7 cellular contexts compared by ENCODE assay signal in the genomic region with DNA sequence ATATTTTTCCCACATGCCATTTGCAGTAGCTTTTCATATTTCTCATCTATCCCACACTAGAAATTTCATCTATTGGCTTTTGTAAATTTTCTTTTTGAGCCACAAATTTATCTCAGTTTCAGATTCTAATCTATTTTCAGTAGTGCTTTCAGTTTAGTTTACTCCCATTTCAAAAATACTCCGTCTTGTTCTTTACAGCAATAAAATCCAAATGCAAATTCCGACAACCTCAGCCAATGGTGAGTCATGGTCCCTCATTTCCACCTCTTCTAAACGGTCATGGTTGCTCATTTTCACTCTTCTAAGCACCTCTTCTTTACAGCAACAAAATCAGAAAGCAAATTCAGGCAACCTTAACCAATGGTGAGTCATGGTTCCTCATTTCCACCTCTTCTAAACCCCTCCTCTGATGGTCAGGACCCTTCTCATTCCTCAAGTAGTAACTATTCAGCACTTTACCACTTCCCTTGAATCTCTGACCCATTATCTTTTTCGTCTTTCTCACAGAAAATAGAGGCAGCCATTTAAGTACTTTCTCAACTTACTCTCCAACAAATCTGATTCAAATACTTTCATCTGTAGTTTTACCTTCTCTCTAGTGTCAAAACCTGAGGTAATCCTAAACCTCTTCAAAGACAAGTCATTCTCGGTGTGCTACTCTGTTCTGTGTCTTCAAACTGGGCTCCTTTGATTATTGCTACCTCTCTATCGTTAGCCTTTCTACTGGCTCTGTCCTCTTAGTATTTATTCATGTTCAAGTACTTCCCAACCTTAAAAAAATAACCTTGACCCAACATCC. TPM values are rescaled to one million over a fixed set of nuclear protein-coding genes. Genes with fewer than 3 reads are reported as not detected.
DNase-seq lines count a peak whose midpoint lies in the region; ATAC-seq and TF ChIP-seq lines count a peak whose summit lies in the region.

No MANE protein-coding gene starts in this region.

- no peak overlapping the region for H3K4me3 ChIP-seq in neural progenitor cell
- no peak overlapping the region for H3K4me3 ChIP-seq in mesenchymal stem cell (ENCODE audit: insufficient read depth in 1 of 2, low read depth in 1 of 2, low read length in 2 of 2)

- H3K9ac ChIP-seq in neural progenitor cell (no peak overlapping the region), mesenchymal stem cell (ENCODE audit: low read length) (no peak overlapping the region)

- peaks cover 34% of the 10 kb centered on the region for H3K36me3 Mint-ChIP-seq in neural progenitor cell

- H3K18ac ChIP-seq in mesenchymal stem cell (ENCODE audit: low read depth in 1 of 2, low read length in 2 of 2): no peak overlapping the region

- H3K79me1 ChIP-seq in mesenchymal stem cell (replicated peaks; ENCODE audit: low read length, poor library complexity, severe bottlenecking): no peaks in the 10 kb centered on the region

- no peak overlapping the region for H2BK15ac ChIP-seq in mesenchymal stem cell (ENCODE audit: low read depth, poor library complexity, severe bottlenecking)

- WGBS in mesenchymal stem cell: 57% methylated on average over 6 of the region's 6 CpGs

- H3F3A ChIP-seq in neural progenitor cell (ENCODE audit: low read depth): peaks cover 10% of the 10 kb centered on the region

- TF ChIP-seq CTCF in neural progenitor cell (IDR thresholded peaks at IDR 0.05): no peak

- H3K79me2 ChIP-seq in neural progenitor cell (ENCODE audit: low read depth): no peaks in the 10 kb centered on the region

- no peak overlapping the region for H3K4ac ChIP-seq in mesenchymal stem cell (ENCODE audit: low read depth in 1 of 2, low read length in 2 of 2)

- H3K4me1 ChIP-seq in neural progenitor cell: peaks cover 6% of the 10 kb centered on the region
- no peaks in the 10 kb centered on the region for H3K4me1 ChIP-seq in mesenchymal stem cell (ENCODE audit: control insufficient read depth, insufficient read depth, low read depth, low read length)

- no peak overlapping the region for H3K4me2 ChIP-seq in neural progenitor cell
- no peak overlapping the region for H3K4me2 ChIP-seq in mesenchymal stem cell (ENCODE audit: low read length, poor library complexity, severe bottlenecking)

- no peaks in the 10 kb centered on the region for H3K4me1 Mint-ChIP-seq in neural progenitor cell

- H3K27ac ChIP-seq in neural progenitor cell (peak overlapping the region; percentile 19), mesenchymal stem cell (ENCODE audit: low read length, poor library complexity, severe bottlenecking) (no peak overlapping the region)

- H2BK12ac ChIP-seq in mesenchymal stem cell (ENCODE audit: low read length in 2 of 2): no peak overlapping the region

- H3K27me3 ChIP-seq in neural progenitor cell (no peaks in the 10 kb centered on the region), mesenchymal stem cell (ENCODE audit: control insufficient read depth in 1 of 2, insufficient read depth in 1 of 2, low read length in 2 of 2) (no peaks in the 10 kb centered on the region)

- no peak overlapping the region for H3K27ac Mint-ChIP-seq in neural progenitor cell

- no peak overlapping the region for H3K14ac ChIP-seq in mesenchymal stem cell (ENCODE audit: low read length in 2 of 2)

- H3K4me3 Mint-ChIP-seq in neural progenitor cell: no peak overlapping the region

- no peaks in the 10 kb centered on the region for H4K20me1 ChIP-seq in neural progenitor cell (ENCODE audit: low read depth)

- peak; percentile 50 for ATAC-seq in GM19035 (IDR thresholded peaks at IDR 0.05; ENCODE audit: unreplicated experiment)
- peak; percentile 55 for ATAC-seq in HG02943 (IDR thresholded peaks at IDR 0.05; ENCODE audit: low read depth, unreplicated experiment)

- H2BK5ac ChIP-seq in mesenchymal stem cell (ENCODE audit: low read depth, low read length, poor library complexity, severe bottlenecking): no peak overlapping the region

- H2AFZ ChIP-seq in neural progenitor cell (replicated peaks) (no peak overlapping the region), mesenchymal stem cell (ENCODE audit: low read depth, low read length) (no peak overlapping the region)

- no peak overlapping the region for H4K8ac ChIP-seq in mesenchymal stem cell (ENCODE audit: low read length)

- DNase-seq in RPMI8226 (peak; percentile 56), neural progenitor cell (ENCODE audit: low spot score) (no peak), mesenchymal stem cell (no peak), pons (ENCODE audit: low spot score) (no peak), occipital lobe (lab: John Stamatoyannopoulos, UW) (no peak)

- H2BK120ac ChIP-seq in mesenchymal stem cell (ENCODE audit: low read depth, low read length): no peak overlapping the region

- H3K36me3 ChIP-seq in neural progenitor cell: peaks cover 16% of the 10 kb centered on the region
- H3K36me3 ChIP-seq in mesenchymal stem cell (ENCODE audit: control insufficient read depth in 1 of 2, insufficient read depth in 2 of 2, low read depth in 1 of 2, low read length in 2 of 2): peaks cover 6 to 40% of the 10 kb centered on the region in 2 experiments

- H3K9me3 ChIP-seq in neural progenitor cell (ENCODE audit: low read depth): no peaks in the 10 kb centered on the region
- H3K9me3 ChIP-seq in mesenchymal stem cell (ENCODE audit: control insufficient read depth, low read length): no peaks in the 10 kb centered on the region

- no peak overlapping the region for H3K23ac ChIP-seq in mesenchymal stem cell (ENCODE audit: low read length in 2 of 2)

- no peak overlapping the region for H4K91ac ChIP-seq in mesenchymal stem cell (ENCODE audit: low read length)

- no peaks in the 10 kb centered on the region for H3K9me3 Mint-ChIP-seq in neural progenitor cell

- H3K27me3 Mint-ChIP-seq in neural progenitor cell (ENCODE audit: insufficient read depth, low read depth): no peaks in the 10 kb centered on the region

- no peak overlapping the region for H2AK5ac ChIP-seq in mesenchymal stem cell (ENCODE audit: low read length, severe bottlenecking)

RNA-seq across cellular contexts. Expression of a gene that starts 34.4 kb away (rescaled TPM):
- total RNA-seq in neural progenitor cell (ENCODE audit: low replicate concordance) (34.3 and 59.9 TPM in 2 replicates), occipital lobe (16.4 TPM)
- 20.5 TPM for polyA plus RNA-seq in mesenchymal stem cell (2013, experiment 1 of 2)
- 21.6 TPM for polyA plus RNA-seq in mesenchymal stem cell (2013, experiment 2 of 2)
